ENCODE assay signal across 8 cellular contexts in genomic region chr19:38729653-38730469, GRCh38. TPM values are rescaled to one million over a fixed set of nuclear protein-coding genes. Genes with fewer than 3 reads are reported as not detected.
DNase-seq lines count a peak whose midpoint lies in the region; ATAC-seq and TF ChIP-seq lines count a peak whose summit lies in the region.

No MANE protein-coding gene starts in this region.

- peak overlapping the region; percentile 76 for H3K27ac Mint-ChIP-seq in type B pancreatic cell

- DNase-seq in AG04449 (ENCODE audit: low read depth, low spot score) (no peak), GM13977 (ENCODE audit: low spot score) (peak; percentile 79), NCI-H774 (lab: John Stamatoyannopoulos, UW) (peak; percentile 31), omental fat pad (ENCODE audit: low spot score) (peak; percentile 82), type B pancreatic cell (ENCODE audit: extremely low spot score, unreplicated experiment) (no peak)
- peak; percentile 81 for DNase-seq in activated CD8-positive, alpha-beta memory T cell treated with anti-CD3 and anti-CD28 coated beads, Interleukin-2, amount 50 U/mL, for 4 hours

- H3K27me3 ChIP-seq in esophagus (ENCODE audit: control insufficient read depth in 1 of 2, insufficient read depth in 2 of 2, low read length in 2 of 2) = no peaks in the 10 kb centered on the region

- POLR2A ChIA-PET in AG04449 (lab: Yijun Ruan, JAX) = no interaction called here

- peaks cover under 1% of the 10 kb centered on the region for H3K27me3 Mint-ChIP-seq in type B pancreatic cell

- WGBS in esophagus, 2 donors = 69 to 74% methylated on average over 16 to 17 of the region's 17 CpGs

- H3K4me1 ChIP-seq in esophagus (ENCODE audit: control insufficient read depth in 2 of 2, insufficient read depth in 2 of 2, low read length in 1 of 2) = peaks cover 3 to 16% of the 10 kb centered on the region in 2 donors

- in situ Hi-C loops in GM13977 (cut with MboI; ENCODE audit: low pct_unique_long_range_greater_than_20kb, low sequenced_read_pairs, unreplicated experiment) = loop anchor here (25.0 kb wide), 1 partner anchor 182 kb away; the partner anchor contains the start of gene CCER2

- peak overlapping the region; percentile 4 to 48 for H3K27ac ChIP-seq in esophagus (ENCODE audit: low read depth in 2 of 2, low read length in 1 of 2)

- H3K36me3 ChIP-seq in esophagus (ENCODE audit: control insufficient read depth in 2 of 2, insufficient read depth in 2 of 2, low read length in 1 of 2) = peaks cover 13 to 58% of the 10 kb centered on the region in 2 donors

- CTCF ChIA-PET in AG04449 (lab: Yijun Ruan, JAX) = interaction anchor here (0.6 to 1.5 kb wide), 12 partner anchors 9 to 200 kb away, joined by 3 to 6 read pairs (median 4); no protein-coding TSS in a partner anchor

- no peak for ATAC-seq in omental fat pad (ENCODE audit: low FRiP score)
- ATAC-seq in GM18873 (IDR thresholded peaks at IDR 0.05; ENCODE audit: low FRiP score, unreplicated experiment) = no peak

- H3K4me3 ChIP-seq in AG04449 (ENCODE audit: low read depth, low read length) = no peak overlapping the region
- H3K4me3 ChIP-seq in esophagus (ENCODE audit: low read depth in 1 of 2, low read length in 2 of 2) = no peak overlapping the region

- peaks cover 5% of the 10 kb centered on the region for H3K4me1 Mint-ChIP-seq in type B pancreatic cell (ENCODE audit: unreplicated experiment)

- peak overlapping the region; percentile 25 for H3K4me3 Mint-ChIP-seq in type B pancreatic cell

- TF ChIP-seq CTCF in AG04449 (IDR thresholded peaks at IDR 0.05; ENCODE audit: insufficient read depth, low read length, missing control alignments) = peak; percentile 91
- peak; percentile 95 for TF ChIP-seq CTCF in GM13977 (IDR thresholded peaks at IDR 0.05; ENCODE audit: extremely low read depth, insufficient read depth, missing control alignments)
- peak in 1 of 3 donors; percentile 13 for TF ChIP-seq CTCF in omental fat pad (IDR thresholded peaks at IDR 0.05)
- TF ChIP-seq CTCF in type B pancreatic cell (conservative IDR thresholded peaks at IDR 0.05) = peak; percentile 93

- H3K9me3 Mint-ChIP-seq in type B pancreatic cell = no peaks in the 10 kb centered on the region

- H3K36me3 Mint-ChIP-seq in type B pancreatic cell = peaks cover 9% of the 10 kb centered on the region

- no peaks in the 10 kb centered on the region for H3K9me3 ChIP-seq in esophagus (ENCODE audit: control insufficient read depth in 2 of 2, insufficient read depth in 1 of 2, low read depth in 1 of 2, low read length in 1 of 2)

RNA-seq across cellular contexts. Expression of gene CAPN12, which starts 14.4 kb away (rescaled TPM):
- polyA plus RNA-seq in esophagus = 10 to 100 TPM in 1 of 2 donors, 1 to 10 TPM in 1; 4.1 to 12.3 TPM
- total RNA-seq in omental fat pad (1 to 10 TPM; 1.0 to 2.5 (median 1.4) TPM), type B pancreatic cell (ENCODE audit: low replicate concordance) (3.0 and 4.5 TPM in 2 replicates)

RNA-seq across cellular contexts. Expression of gene LGALS7, which starts 43.5 kb away (rescaled TPM):
- polyA plus RNA-seq in esophagus = 1,000 to 10,000 TPM in 1 of 2 donors, 100 to 1,000 TPM in 1; 405 to 2,874 TPM
- not detected for total RNA-seq in omental fat pad
- 1.8 and 1.9 TPM in 2 replicates for total RNA-seq in type B pancreatic cell (ENCODE audit: low replicate concordance)

RNA-seq across cellular contexts. Expression of gene LGALS7B, which starts 59.1 kb away (rescaled TPM):
- 1,000 to 10,000 TPM; 3,260 to 6,105 TPM for polyA plus RNA-seq in esophagus
- total RNA-seq in omental fat pad (not detected), type B pancreatic cell (ENCODE audit: low replicate concordance) (not detected in 2 replicates)

Comparison
In these comparisons a context has a peak if more than half of its experiments do, and no peak if none do; other contexts are left out.
1. DNase-seq: peak in GM13977 (single experiment), NCI-H774 (single experiment), activated CD8-positive, alpha-beta memory T cell treated with anti-CD3 and anti-CD28 coated beads, Interleukin-2, amount 50 U/mL, for 4 hours (single experiment) and omental fat pad (single experiment); none in AG04449 (single experiment) and type B pancreatic cell (single experiment).